In the genomic region with DNA sequence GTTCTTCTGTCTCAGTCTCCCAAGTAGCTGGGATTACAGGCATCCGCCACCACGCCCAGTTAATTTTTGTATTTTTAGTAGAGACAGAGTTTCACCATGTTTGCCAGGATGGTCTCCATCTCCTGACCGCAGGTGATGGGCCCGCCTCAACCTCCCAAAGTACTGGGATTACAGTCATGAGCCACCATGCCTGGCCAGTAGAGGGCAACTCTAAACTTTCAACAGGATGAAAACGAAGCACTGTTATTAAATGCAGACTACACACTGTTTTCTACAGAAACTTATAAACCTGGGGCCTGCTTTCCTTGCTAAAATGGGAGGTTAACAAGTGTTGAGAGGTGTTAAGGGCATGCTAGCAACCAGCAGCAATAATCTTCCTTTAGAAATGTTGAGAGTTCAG, we compare ENCODE assay signal across 14 cellular contexts. TPM values are rescaled to one million over a fixed set of nuclear protein-coding genes. Genes with fewer than 3 reads are reported as not detected.
DNase-seq lines count a peak whose midpoint lies in the region; ATAC-seq and TF ChIP-seq lines count a peak whose summit lies in the region.
"Had no signal": no experiment of that assay in that cellular context is flagged by ENCODE, and none has a peak within 500 bp of the region (broad histone marks: within the 10 kb centered on the region; RNA-seq: fewer than 3 reads in every experiment).

No MANE protein-coding gene starts in this region.

- H3K36me3 ChIP-seq in OCI-LY3 (replicated peaks; ENCODE audit: low read depth, low read length) (peaks cover 69% of the 10 kb centered on the region), breast epithelium (peaks cover 18% of the 10 kb centered on the region)

- H3K9me3 Mint-ChIP-seq in activated T-cell treated with anti-CD3 and anti-CD28 coated beads, Interleukin-2, amount 50 U/mL, for 24 hours = no peaks in the 10 kb centered on the region
- no peaks in the 10 kb centered on the region for H3K9me3 Mint-ChIP-seq in activated T-cell treated with anti-CD3 and anti-CD28 coated beads, Interleukin-2, amount 50 U/mL, for 72 hours
- H3K9me3 Mint-ChIP-seq: nephron progenitor cell had no signal

- H3K27ac ChIP-seq in OCI-LY3 (ENCODE audit: low read length) (no peak overlapping the region), breast epithelium (no peak overlapping the region)

- H3K4me1 Mint-ChIP-seq in activated T-cell treated with anti-CD3 and anti-CD28 coated beads, Interleukin-2, amount 50 U/mL, for 24 hours (ENCODE audit: low read depth) = peaks cover 20% of the 10 kb centered on the region
- H3K4me1 Mint-ChIP-seq in activated T-cell treated with anti-CD3 and anti-CD28 coated beads, Interleukin-2, amount 50 U/mL, for 72 hours (ENCODE audit: low read depth) = peaks cover 24% of the 10 kb centered on the region

- H3K27me3 Mint-ChIP-seq in activated T-cell treated with anti-CD3 and anti-CD28 coated beads, Interleukin-2, amount 50 U/mL, for 24 hours = no peaks in the 10 kb centered on the region
- H3K27me3 Mint-ChIP-seq in activated T-cell treated with anti-CD3 and anti-CD28 coated beads, Interleukin-2, amount 50 U/mL, for 72 hours (ENCODE audit: low read depth) = no peaks in the 10 kb centered on the region

- no peak overlapping the region for H2AFZ ChIP-seq in OCI-LY3 (ENCODE audit: low read depth, low read length)

- no peak for DNase-seq in activated T-cell treated with anti-CD3 and anti-CD28 coated beads, Interleukin-2, amount 50 U/mL, for 24 hours
- no peak for DNase-seq in activated T-cell treated with anti-CD3 and anti-CD28 coated beads, Interleukin-2, amount 50 U/mL, for 72 hours
- DNase-seq in epithelial cell of esophagus (ENCODE audit: low read depth) (no peak), retinal pigment epithelial cell (ENCODE audit: low read depth) (no peak), SKM-1 (lab: John Stamatoyannopoulos, UW; ENCODE audit: unreplicated experiment) (no peak), T-helper 9 cell (no peak), breast epithelium (ENCODE audit: low spot score in 2 of 2) (no peak)
- DNase-seq: activated CD4-positive, alpha-beta T cell treated with anti-CD3 and anti-CD28 coated beads for 4 hours; activated naive CD4-positive, alpha-beta T cell treated with Interleukin-2 at 50 U/mL for 16 hours; foreskin melanocyte; NCI-H187; NCI-H774; nephron progenitor cell had no signal

- peaks cover 92% of the 10 kb centered on the region for H3K36me3 Mint-ChIP-seq in activated T-cell treated with anti-CD3 and anti-CD28 coated beads, Interleukin-2, amount 50 U/mL, for 24 hours (ENCODE audit: low read depth)
- peaks cover 17 to 41% of the 10 kb centered on the region in 2 donors for H3K36me3 Mint-ChIP-seq in activated T-cell treated with anti-CD3 and anti-CD28 coated beads, Interleukin-2, amount 50 U/mL, for 72 hours (ENCODE audit: insufficient read depth in 2 of 2)

- TF ChIP-seq CTCF in OCI-LY3 (IDR thresholded peaks at IDR 0.05; ENCODE audit: low read depth, low read length) (peak; percentile 34; the same call in 1 of the 2 replicates), epithelial cell of esophagus (IDR thresholded peaks at IDR 0.05; ENCODE audit: insufficient read depth, low read depth, low read length, missing control alignments) (peak; percentile 29), retinal pigment epithelial cell (conservative IDR thresholded peaks at IDR 0.05; ENCODE audit: low read depth, low read length) (peak; percentile 38), breast epithelium (IDR thresholded peaks at IDR 0.05) (no peak)

- TF ChIP-seq POLR2A in breast epithelium (IDR thresholded peaks at IDR 0.05) = no peak

- no peak overlapping the region for H3K9ac ChIP-seq in OCI-LY3 (ENCODE audit: low read length)

- H3K9me3 ChIP-seq in OCI-LY3 (ENCODE audit: insufficient read depth, low read length) = no peaks in the 10 kb centered on the region
- no peaks in the 10 kb centered on the region for H3K9me3 ChIP-seq in breast epithelium

- H3K4me3 ChIP-seq in OCI-LY3 (ENCODE audit: low read length) (no peak overlapping the region), epithelial cell of esophagus (ENCODE audit: low read length) (no peak overlapping the region), retinal pigment epithelial cell (ENCODE audit: low read length) (no peak overlapping the region), breast epithelium (no peak overlapping the region)

- no peak overlapping the region for H3K4me3 Mint-ChIP-seq in activated T-cell treated with anti-CD3 and anti-CD28 coated beads, Interleukin-2, amount 50 U/mL, for 24 hours
- H3K4me3 Mint-ChIP-seq in activated T-cell treated with anti-CD3 and anti-CD28 coated beads, Interleukin-2, amount 50 U/mL, for 72 hours = no peak overlapping the region
- H3K4me3 Mint-ChIP-seq: nephron progenitor cell had no signal

- peaks cover 15% of the 10 kb centered on the region for H4K20me1 ChIP-seq in OCI-LY3 (ENCODE audit: insufficient read depth, low read length)

- intact Hi-C loops in breast epithelium (cut with DNase I; ENCODE audit: low total_unique reads) = no loop called here

- H3K4me1 ChIP-seq in OCI-LY3 (ENCODE audit: low read length) (peaks cover 9% of the 10 kb centered on the region), breast epithelium (no peaks in the 10 kb centered on the region)

- ATAC-seq in activated T-cell treated with anti-CD3 and anti-CD28 coated beads, Interleukin-2, amount 50 U/mL, for 72 hours (replicated peaks in 1 of 2) = no peak

- no peak overlapping the region for H3K4me2 ChIP-seq in OCI-LY3 (ENCODE audit: low read length)

- H3K79me2 ChIP-seq in OCI-LY3 (ENCODE audit: low read length) = peaks cover 29% of the 10 kb centered on the region

- H3K27me3 ChIP-seq in OCI-LY3 (ENCODE audit: low read depth, low read length) = no peaks in the 10 kb centered on the region
- H3K27me3 ChIP-seq in breast epithelium = no peaks in the 10 kb centered on the region

- H3K27ac Mint-ChIP-seq in activated T-cell treated with anti-CD3 and anti-CD28 coated beads, Interleukin-2, amount 50 U/mL, for 24 hours = peak overlapping the region; percentile 77
- no peak overlapping the region for H3K27ac Mint-ChIP-seq in activated T-cell treated with anti-CD3 and anti-CD28 coated beads, Interleukin-2, amount 50 U/mL, for 72 hours
- H3K27ac Mint-ChIP-seq: nephron progenitor cell had no signal

RNA-seq across cellular contexts. Expression of a gene that starts 7.6 kb away (rescaled TPM):
- 100 to 1,000 TPM; 168 to 176 TPM for total RNA-seq in activated T-cell treated with anti-CD3 and anti-CD28 coated beads, Interleukin-2, amount 50 U/mL, for 72 hours
- total RNA-seq in breast epithelium = 100 to 1,000 TPM; 116 to 163 (median 117) TPM

RNA-seq across cellular contexts. Expression of a gene that starts 8.3 kb away (rescaled TPM):
- total RNA-seq in activated T-cell treated with anti-CD3 and anti-CD28 coated beads, Interleukin-2, amount 50 U/mL, for 72 hours = 100 to 1,000 TPM; 105 to 112 TPM
- total RNA-seq in breast epithelium = 10 to 100 TPM; 66.1 to 73.4 (median 70.1) TPM

RNA-seq across cellular contexts. Expression of a gene that starts 9.5 kb away (rescaled TPM):
- 10 to 100 TPM; 63.6 to 75.5 TPM for total RNA-seq in activated T-cell treated with anti-CD3 and anti-CD28 coated beads, Interleukin-2, amount 50 U/mL, for 72 hours
- total RNA-seq in breast epithelium = 10 to 100 TPM; 63.1 to 76.7 (median 72.3) TPM

RNA-seq across cellular contexts. Expression of a gene that starts 30.8 kb away (rescaled TPM):
- 10 to 100 TPM; 38.6 to 47.4 TPM for total RNA-seq in activated T-cell treated with anti-CD3 and anti-CD28 coated beads, Interleukin-2, amount 50 U/mL, for 72 hours
- 10 to 100 TPM; 25.2 to 58.7 (median 40.0) TPM for total RNA-seq in breast epithelium

RNA-seq across cellular contexts. Expression of a gene that starts 43.3 kb away (rescaled TPM):
- 10 to 100 TPM; 40.1 to 53.7 TPM for total RNA-seq in activated T-cell treated with anti-CD3 and anti-CD28 coated beads, Interleukin-2, amount 50 U/mL, for 72 hours
- 10 to 100 TPM; 33.4 to 41.3 (median 38.3) TPM for total RNA-seq in breast epithelium

Comparison
In these comparisons a context has a peak if more than half of its experiments do, and no peak if none do; other contexts are left out.
1. CTCF ChIP-seq: peak in OCI-LY3 (single experiment), epithelial cell of esophagus (single experiment) and retinal pigment epithelial cell (single experiment); none in breast epithelium (0 of 3).